ENCODE assay signal across 12 cellular contexts in the genomic region with DNA sequence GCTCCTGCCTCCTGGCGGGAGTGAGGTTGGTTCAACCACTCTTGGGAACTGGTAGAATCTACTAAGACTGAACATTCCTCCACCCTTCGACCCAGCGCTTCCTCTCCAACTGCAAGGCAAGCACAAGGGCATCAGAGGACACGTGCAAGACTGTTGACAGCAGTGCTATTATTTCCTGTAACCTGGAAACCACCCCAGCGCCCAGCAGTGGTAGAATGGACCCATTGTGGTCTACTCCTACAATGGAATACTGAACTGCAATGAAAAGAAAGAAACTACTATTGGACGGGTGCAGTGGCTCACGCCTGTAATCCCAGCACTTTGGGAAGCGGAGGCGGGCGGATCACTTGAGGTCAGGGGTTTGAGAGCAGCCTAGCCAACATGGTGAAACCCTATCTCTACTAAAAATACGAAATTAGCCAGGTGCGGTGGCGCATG. TPM values are rescaled to one million over a fixed set of nuclear protein-coding genes. Genes with fewer than 3 reads are reported as not detected.
DNase-seq lines count a peak whose midpoint lies in the region; ATAC-seq lines count a peak whose summit lies in the region.
"Had no signal": no experiment of that assay in that cellular context is flagged by ENCODE, and none has a peak within 500 bp of the region (broad histone marks: within the 10 kb centered on the region; RNA-seq: fewer than 3 reads in every experiment).

No MANE protein-coding gene starts in this region.

- no peaks in the 10 kb centered on the region for H3K36me3 Mint-ChIP-seq in dendritic cell treated with granulocyte-macrophage colony-stimulating factor and Interleukin-4, amounts not matched to agents 40 ng/mL and 50 ng/mL, for 4 days (ENCODE audit: low read depth)
- H3K36me3 Mint-ChIP-seq: memory B cell had no signal

- H3K4me3 ChIP-seq in stomach smooth muscle (ENCODE audit: low read length in 2 of 2): no peak overlapping the region
- H3K4me3 ChIP-seq: colonic mucosa, K562 had no signal

- peaks cover 16% of the 10 kb centered on the region for H3K4me1 ChIP-seq in stomach smooth muscle (ENCODE audit: control insufficient read depth, insufficient read depth, low read length)
- H3K4me1 ChIP-seq: colonic mucosa had no signal

- no peaks in the 10 kb centered on the region for H3K36me3 ChIP-seq in stomach smooth muscle (ENCODE audit: control insufficient read depth in 2 of 2, insufficient read depth in 2 of 2, low read length in 2 of 2)
- H3K36me3 ChIP-seq: colonic mucosa had no signal

- H3K4me3 Mint-ChIP-seq in dendritic cell treated with granulocyte-macrophage colony-stimulating factor and Interleukin-4, amounts not matched to agents 40 ng/mL and 50 ng/mL, for 4 days: no peak overlapping the region
- H3K4me3 Mint-ChIP-seq: memory B cell had no signal

- intact Hi-C loops in dendritic cell treated with granulocyte-macrophage colony-stimulating factor and Interleukin-4, amounts not matched to agents 40 ng/mL and 50 ng/mL, for 4 days (cut with micrococcal nuclease): no loop called here

- no peaks in the 10 kb centered on the region for H3K9me3 Mint-ChIP-seq in dendritic cell treated with granulocyte-macrophage colony-stimulating factor and Interleukin-4, amounts not matched to agents 40 ng/mL and 50 ng/mL, for 4 days
- H3K9me3 Mint-ChIP-seq: memory B cell had no signal

- no peaks in the 10 kb centered on the region for H3K27me3 ChIP-seq in stomach smooth muscle (ENCODE audit: control insufficient read depth in 1 of 2, insufficient read depth in 2 of 2, low read length in 2 of 2)
- H3K27me3 ChIP-seq: colonic mucosa had no signal

- DNase-seq in M059J (ENCODE audit: low read depth) (peak; percentile 83), left lobe of liver (ENCODE audit: low spot score) (no peak), GM03348 (ENCODE audit: low spot score) (no peak), NCI-H1694 (lab: John Stamatoyannopoulos, UW) (no peak), germinal center (ENCODE audit: low spot score) (no peak)
- no peak for DNase-seq in stimulated activated naive CD4-positive, alpha-beta T cell treated with Interleukin-2 at 50 U/mL for 16 hours (lab: John Stamatoyannopoulos, UW)
- DNase-seq: DMS79 treated with DMSO at 0.1 percent for 48 hours had no signal

- H3K27ac ChIP-seq in stomach smooth muscle (ENCODE audit: low read length): peak overlapping the region; percentile 66
- H3K27ac ChIP-seq: colonic mucosa had no signal

- H3K27ac Mint-ChIP-seq in dendritic cell treated with granulocyte-macrophage colony-stimulating factor and Interleukin-4, amounts not matched to agents 40 ng/mL and 50 ng/mL, for 4 days: peak overlapping the region; percentile 79
- H3K27ac Mint-ChIP-seq: memory B cell had no signal

- no peaks in the 10 kb centered on the region for H3K9me3 ChIP-seq in stomach smooth muscle (ENCODE audit: control insufficient read depth in 2 of 2, low read length in 2 of 2)
- H3K9me3 ChIP-seq: colonic mucosa had no signal

- peaks cover 33% of the 10 kb centered on the region for H3K27me3 Mint-ChIP-seq in dendritic cell treated with granulocyte-macrophage colony-stimulating factor and Interleukin-4, amounts not matched to agents 40 ng/mL and 50 ng/mL, for 4 days

- H3K4me1 Mint-ChIP-seq in dendritic cell treated with granulocyte-macrophage colony-stimulating factor and Interleukin-4, amounts not matched to agents 40 ng/mL and 50 ng/mL, for 4 days (ENCODE audit: low read depth): peaks cover 42% of the 10 kb centered on the region
- H3K4me1 Mint-ChIP-seq: memory B cell had no signal

- no peak overlapping the region for H3K9ac ChIP-seq in stomach smooth muscle (ENCODE audit: low read length in 2 of 2)

- ATAC-seq in left lobe of liver: peak; percentile 3

RNA-seq across cellular contexts. Expression of gene TARDBP, which starts 33.0 kb away (rescaled TPM):
- total RNA-seq in M059J (2014; rRNA removed; shearing (Covaris generic)): 70.2 and 106 TPM in 2 replicates
- total RNA-seq in left lobe of liver: 59.1 TPM
